In the genomic region with DNA sequence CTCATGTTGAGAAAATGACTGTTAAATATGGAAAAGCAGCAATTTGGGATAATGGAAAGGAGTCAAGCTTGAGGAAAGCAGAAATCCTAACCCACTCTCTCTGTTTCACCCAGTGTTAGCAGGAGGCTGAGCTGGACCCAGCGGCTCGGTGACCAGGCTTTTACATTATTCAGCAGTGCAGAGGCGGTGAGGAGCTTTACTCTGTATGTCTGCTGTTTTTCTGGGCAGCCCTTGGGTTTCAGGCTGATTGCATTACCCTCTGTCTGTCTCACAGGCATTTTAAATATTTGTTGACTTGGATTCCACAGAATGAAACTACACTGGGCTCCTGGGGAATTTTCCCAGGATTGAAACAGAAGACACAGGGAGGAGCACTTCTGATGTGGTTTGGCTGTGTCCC, we compare ENCODE assay signal across 1 cellular context.
TF ChIP-seq lines count a peak whose summit lies in the region.

No MANE protein-coding gene starts in this region.

TF ChIP-seq in WTC11, 78 proteins besides CTCF, POLR2A, EP300 and RAD21 (continued from another document):
- TF ChIP-seq ZSCAN18 (CRISPR knock-in tag; IDR thresholded peaks at IDR 0.05): no peak
- no peak for TF ChIP-seq ZNF232 (CRISPR knock-in tag; IDR thresholded peaks at IDR 0.05)
- TF ChIP-seq KAT7 (CRISPR knock-in tag; IDR thresholded peaks at IDR 0.05; ENCODE audit: borderline replicate concordance): no peak
- TF ChIP-seq TEAD4 (CRISPR knock-in tag; IDR thresholded peaks at IDR 0.05): no peak
TF ChIP-seq in WTC11: peak in this region for 0.
